2 cellular contexts compared by ENCODE assay signal in the genomic region with DNA sequence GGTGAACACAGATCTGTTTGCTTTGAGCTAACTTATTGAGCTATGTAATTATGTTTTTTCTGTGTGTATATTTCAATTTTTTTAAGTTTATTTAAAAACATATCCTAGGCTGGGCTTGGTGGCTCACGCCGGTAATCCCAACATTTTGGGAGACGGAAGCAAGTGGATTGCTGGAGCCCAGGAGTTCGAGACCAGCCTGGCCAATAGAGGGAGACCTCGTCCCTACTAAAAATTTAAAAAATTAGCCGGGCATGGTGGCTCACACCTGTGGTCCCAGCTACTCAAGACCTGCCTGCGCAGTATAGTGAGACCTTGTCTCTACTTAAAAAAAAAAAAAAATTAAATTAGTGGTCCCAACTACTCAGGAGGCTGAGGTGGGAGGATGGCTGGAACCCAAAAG.
TF ChIP-seq lines count a peak whose summit lies in the region.

No MANE protein-coding gene starts in this region.

TF ChIP-seq in SK-N-SH, 30 proteins besides CTCF, POLR2A, EP300 and RAD21 (continued from another document):
- TF ChIP-seq, protein P1, sequence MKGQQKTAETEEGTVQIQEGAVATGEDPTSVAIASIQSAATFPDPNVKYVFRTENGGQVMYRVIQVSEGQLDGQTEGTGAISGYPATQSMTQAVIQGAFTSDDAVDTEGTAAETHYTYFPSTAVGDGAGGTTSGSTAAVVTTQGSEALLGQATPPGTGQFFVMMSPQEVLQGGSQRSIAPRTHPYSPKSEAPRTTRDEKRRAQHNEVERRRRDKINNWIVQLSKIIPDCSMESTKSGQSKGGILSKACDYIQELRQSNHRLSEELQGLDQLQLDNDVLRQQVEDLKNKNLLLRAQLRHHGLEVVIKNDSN (IDR thresholded peaks at IDR 0.05; ENCODE audit: borderline replicate concordance, low read depth), result no peak
- TF ChIP-seq TAF1 (IDR thresholded peaks at IDR 0.05; ENCODE audit: borderline replicate concordance, low read depth, low read length) (no peak), RXRA (IDR thresholded peaks at IDR 0.05; ENCODE audit: borderline replicate concordance, low read depth) (no peak), MEF2A (IDR thresholded peaks at IDR 0.05; ENCODE audit: borderline replicate concordance, low read depth) (no peak), RCOR1 (IDR thresholded peaks at IDR 0.05; ENCODE audit: low read length) (no peak), EZH2phosphoT487 (IDR thresholded peaks at IDR 0.05; ENCODE audit: borderline replicate concordance, low read depth) (no peak), FOXJ3 (CRISPR knock-in tag; IDR thresholded peaks at IDR 0.05) (no peak), POLR2AphosphoS5 (IDR thresholded peaks at IDR 0.05; ENCODE audit: low read depth, low read length) (no peak)
- TF ChIP-seq, protein P2, sequence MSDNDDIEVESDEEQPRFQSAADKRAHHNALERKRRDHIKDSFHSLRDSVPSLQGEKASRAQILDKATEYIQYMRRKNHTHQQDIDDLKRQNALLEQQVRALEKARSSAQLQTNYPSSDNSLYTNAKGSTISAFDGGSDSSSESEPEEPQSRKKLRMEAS (IDR thresholded peaks at IDR 0.05; ENCODE audit: low read depth), result no peak
- TF ChIP-seq, protein P3, sequence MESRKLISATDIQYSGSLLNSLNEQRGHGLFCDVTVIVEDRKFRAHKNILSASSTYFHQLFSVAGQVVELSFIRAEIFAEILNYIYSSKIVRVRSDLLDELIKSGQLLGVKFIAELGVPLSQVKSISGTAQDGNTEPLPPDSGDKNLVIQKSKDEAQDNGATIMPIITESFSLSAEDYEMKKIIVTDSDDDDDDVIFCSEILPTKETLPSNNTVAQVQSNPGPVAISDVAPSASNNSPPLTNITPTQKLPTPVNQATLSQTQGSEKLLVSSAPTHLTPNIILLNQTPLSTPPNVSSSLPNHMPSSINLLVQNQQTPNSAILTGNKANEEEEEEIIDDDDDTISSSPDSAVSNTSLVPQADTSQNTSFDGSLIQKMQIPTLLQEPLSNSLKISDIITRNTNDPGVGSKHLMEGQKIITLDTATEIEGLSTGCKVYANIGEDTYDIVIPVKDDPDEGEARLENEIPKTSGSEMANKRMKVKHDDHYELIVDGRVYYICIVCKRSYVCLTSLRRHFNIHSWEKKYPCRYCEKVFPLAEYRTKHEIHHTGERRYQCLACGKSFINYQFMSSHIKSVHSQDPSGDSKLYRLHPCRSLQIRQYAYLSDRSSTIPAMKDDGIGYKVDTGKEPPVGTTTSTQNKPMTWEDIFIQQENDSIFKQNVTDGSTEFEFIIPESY (IDR thresholded peaks at IDR 0.05; ENCODE audit: borderline replicate concordance, low read depth), result no peak

TF ChIP-seq in SK-N-SH treated with all-trans-retinoic acid at 6 μM for 48 hours, 23 proteins besides CTCF, POLR2A, EP300 and RAD21 (continued from another document):
- no peak for TF ChIP-seq ZFP3 (CRISPR knock-in tag; IDR thresholded peaks at IDR 0.05)
- no peak for TF ChIP-seq TOX (CRISPR knock-in tag; IDR thresholded peaks at IDR 0.05; ENCODE audit: borderline replicate concordance)
- TF ChIP-seq PPARA (CRISPR knock-in tag; IDR thresholded peaks at IDR 0.05; ENCODE audit: borderline replicate concordance), result no peak
- TF ChIP-seq ZNF70 (CRISPR knock-in tag; IDR thresholded peaks at IDR 0.05), result no peak
- no peak for TF ChIP-seq RARB (CRISPR knock-in tag; IDR thresholded peaks at IDR 0.05)
- TF ChIP-seq ZFP30 (CRISPR knock-in tag; IDR thresholded peaks at IDR 0.05), result no peak
- TF ChIP-seq CSDC2 (CRISPR knock-in tag; IDR thresholded peaks at IDR 0.05), result no peak
